In the genomic region with DNA sequence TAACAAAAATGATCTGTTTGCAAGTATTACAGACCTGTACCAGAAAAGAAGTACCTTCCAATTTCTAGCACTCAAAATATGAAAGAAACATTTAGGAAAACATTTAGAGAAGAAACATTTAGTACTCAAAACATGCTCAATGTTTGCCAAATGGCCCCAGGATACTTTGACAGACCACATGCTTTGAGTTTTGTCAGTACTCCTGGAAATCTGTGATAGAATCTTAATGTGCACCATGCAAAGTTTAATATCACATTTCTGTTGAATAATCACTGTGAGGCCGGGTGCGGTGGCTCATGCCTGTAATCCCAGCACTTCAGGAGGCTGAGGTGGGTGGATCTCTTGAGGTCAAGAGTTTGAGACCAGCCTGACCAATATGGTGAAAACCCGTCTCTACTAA, we compare ENCODE assay signal across 24 cellular contexts. TPM values are rescaled to one million over a fixed set of nuclear protein-coding genes. Genes with fewer than 3 reads are reported as not detected.
DNase-seq lines count a peak whose midpoint lies in the region; ATAC-seq and TF ChIP-seq lines count a peak whose summit lies in the region.
"Had no signal": no experiment of that assay in that cellular context is flagged by ENCODE, and none has a peak within 500 bp of the region (broad histone marks: within the 10 kb centered on the region; RNA-seq: fewer than 3 reads in every experiment).

No MANE protein-coding gene starts in this region.

- no peak overlapping the region for H3K56ac ChIP-seq in H9 (ENCODE audit: insufficient read length, low read depth, low read length)

- H3K23ac ChIP-seq in H9 (ENCODE audit: insufficient read length, low read depth, low read length), result no peak overlapping the region

- no peak overlapping the region for H3K4me3 ChIP-seq in CD4-positive, CD25-positive, alpha-beta regulatory T cell (ENCODE audit: low read depth, low read length)
- H3K4me3 ChIP-seq in adipocyte (ENCODE audit: low read length) (no peak overlapping the region), fibroblast of villous mesenchyme (ENCODE audit: low read depth, low read length) (no peak overlapping the region)
- H3K4me3 ChIP-seq: A549; BLaER1 treated with 17β-estradiol and CSF1 and Interleukin-3, amounts not matched to agents 10 nM and 100 nM; GM12878 had no signal

- peak overlapping the region in 2 of 3 donors; percentile 61 to 71 for H3K27ac Mint-ChIP-seq in CD4-positive, CD25-positive, alpha-beta regulatory T cell
- H3K27ac Mint-ChIP-seq in H9, result no peak overlapping the region
- H3K27ac Mint-ChIP-seq: CD14-positive monocyte; CD4-positive, alpha-beta memory T cell had no signal

- no peaks in the 10 kb centered on the region for H3K36me3 Mint-ChIP-seq in CD4-positive, CD25-positive, alpha-beta regulatory T cell
- H3K36me3 Mint-ChIP-seq in H9 (ENCODE audit: insufficient read depth in 1 of 3, low read depth in 3 of 3), result no peaks in the 10 kb centered on the region
- H3K36me3 Mint-ChIP-seq: CD4-positive, alpha-beta memory T cell had no signal

- no peaks in the 10 kb centered on the region for H3K9me3 Mint-ChIP-seq in CD4-positive, CD25-positive, alpha-beta regulatory T cell
- peaks cover 2 to 3% of the 10 kb centered on the region in 2 experiments; a peak in 1 of 5 replicates for H3K9me3 Mint-ChIP-seq in H9
- H3K9me3 Mint-ChIP-seq: CD4-positive, alpha-beta memory T cell had no signal

- peaks cover 8% of the 10 kb centered on the region for H3K4me1 ChIP-seq in CD4-positive, CD25-positive, alpha-beta regulatory T cell (ENCODE audit: control insufficient read depth, insufficient read depth, low read length, poor library complexity, severe bottlenecking)
- H3K4me1 ChIP-seq in adipocyte (ENCODE audit: control insufficient read depth, insufficient read depth, low read length) (peaks cover 8% of the 10 kb centered on the region), H9 (ENCODE audit: insufficient read depth, low read length) (no peaks in the 10 kb centered on the region)
- H3K4me1 ChIP-seq: BE2C had no signal

- no peak overlapping the region for H2BK120ac ChIP-seq in H9 (ENCODE audit: low read depth, low read length, poor library complexity, severe bottlenecking)

- no peak overlapping the region for H3K27ac ChIP-seq in CD4-positive, CD25-positive, alpha-beta regulatory T cell (ENCODE audit: insufficient read depth, low read length, poor library complexity, severe bottlenecking)
- H3K27ac ChIP-seq in H9 (ENCODE audit: insufficient read length, low read depth, low read length), result no peak overlapping the region
- H3K27ac ChIP-seq: A549; BLaER1 treated with 17β-estradiol and CSF1 and Interleukin-3, amounts not matched to agents 10 nM and 100 nM had no signal

- no peak overlapping the region for H4K5ac ChIP-seq in H9 (ENCODE audit: insufficient read length, low read depth, low read length)

- no peak overlapping the region for H2AK5ac ChIP-seq in H9 (ENCODE audit: insufficient read length, low read length)

- TF ChIP-seq CTCF in fibroblast of villous mesenchyme (IDR thresholded peaks at IDR 0.05; ENCODE audit: insufficient read depth, low read depth, low read length), result no peak
- no peak for TF ChIP-seq CTCF in H9 (conservative IDR thresholded peaks at IDR 0.05)

- H3K9ac ChIP-seq in adipocyte (ENCODE audit: low read length), result no peak overlapping the region
- no peak overlapping the region for H3K9ac ChIP-seq in H9 (ENCODE audit: extremely low read depth, insufficient read length, low read length)
- H3K9ac ChIP-seq: BLaER1 treated with 17β-estradiol and CSF1 and Interleukin-3, amounts not matched to agents 10 nM and 100 nM had no signal

- no peak overlapping the region for H3K4me3 Mint-ChIP-seq in CD4-positive, CD25-positive, alpha-beta regulatory T cell
- no peak overlapping the region for H3K4me3 Mint-ChIP-seq in H9
- H3K4me3 Mint-ChIP-seq: CD14-positive monocyte; CD4-positive, alpha-beta memory T cell had no signal

- H2BK12ac ChIP-seq in H9 (ENCODE audit: insufficient read length, low read depth, low read length), result no peak overlapping the region

- no peak for DNase-seq in CD4-positive, CD25-positive, alpha-beta regulatory T cell
- peak; percentile 31 for DNase-seq in M059J (ENCODE audit: low read depth)
- DNase-seq in adipocyte (ENCODE audit: low read depth), result peak; percentile 77
- DNase-seq in fibroblast of villous mesenchyme (ENCODE audit: low read depth), result peak; percentile 64
- no peak for DNase-seq in H9
- DNase-seq in DMS153 (lab: John Stamatoyannopoulos, UW), result no peak
- no peak for DNase-seq in left ventricle myocardium superior
- no peak for DNase-seq in activated CD4-positive, alpha-beta T cell treated with anti-CD3 and anti-CD28 coated beads, Interleukin-2, amount 50 U/mL, for 1 hour
- DNase-seq: 8988T; ACHN; AML-193; BE2C; Calu3; CD4-positive, alpha-beta memory T cell; COR-L47; DND-41; EL; GDM1; GOT3; HCEC 1CT had no signal

- H3K14ac ChIP-seq in H9 (ENCODE audit: insufficient read depth, low read length), result no peak overlapping the region

- H3K27me3 Mint-ChIP-seq in CD4-positive, CD25-positive, alpha-beta regulatory T cell, result peaks cover 7% of the 10 kb centered on the region
- no peaks in the 10 kb centered on the region for H3K27me3 Mint-ChIP-seq in H9 (ENCODE audit: low read depth)

- WGBS in H9 (ENCODE audit: extremely low coverage, insufficient read length, low lambda C conversion rate), result no CpG with 5 or more reads among the region's 3 CpGs

- H3K23me2 ChIP-seq in H9 (ENCODE audit: insufficient read length, low read depth, low read length, poor library complexity, severe bottlenecking), result no peaks in the 10 kb centered on the region

- H4K8ac ChIP-seq in H9 (replicated peaks; ENCODE audit: insufficient read length, low read depth, low read length), result no peak overlapping the region

- ATAC-seq in CD4-positive, CD25-positive, alpha-beta regulatory T cell (ENCODE audit: low read depth in 2 of 2), result no peak
- ATAC-seq in left ventricle myocardium superior, result no peak
- ATAC-seq: A549, GM12878 had no signal

- no peaks in the 10 kb centered on the region for H4K20me1 ChIP-seq in H9 (ENCODE audit: control insufficient read depth, insufficient read depth, insufficient read length)
- H4K20me1 ChIP-seq: BLaER1 treated with 17β-estradiol and CSF1 and Interleukin-3, amounts not matched to agents 10 nM and 100 nM had no signal

- H2AFZ ChIP-seq in H9 (ENCODE audit: low read length), result no peak overlapping the region

- no peaks in the 10 kb centered on the region for H3K27me3 ChIP-seq in CD4-positive, CD25-positive, alpha-beta regulatory T cell (ENCODE audit: control insufficient read depth, insufficient read depth, low read length)
- H3K27me3 ChIP-seq in adipocyte (replicated peaks; ENCODE audit: control insufficient read depth, insufficient read depth, low read length), result no peaks in the 10 kb centered on the region
- no peaks in the 10 kb centered on the region for H3K27me3 ChIP-seq in H9 (ENCODE audit: insufficient read depth, low read length)
- H3K27me3 ChIP-seq: BE2C; BLaER1 treated with 17β-estradiol and CSF1 and Interleukin-3, amounts not matched to agents 10 nM and 100 nM had no signal

- no peak overlapping the region for H2BK15ac ChIP-seq in H9 (ENCODE audit: low read depth, low read length)

- H3K18ac ChIP-seq in H9 (ENCODE audit: insufficient read length, low read depth, low read length), result no peak overlapping the region

- H3K4me2 ChIP-seq in H9 (ENCODE audit: insufficient read depth, insufficient read length, low read length), result no peak overlapping the region
- H3K4me2 ChIP-seq: A549; BLaER1 treated with 17β-estradiol and CSF1 and Interleukin-3, amounts not matched to agents 10 nM and 100 nM had no signal

- H4K91ac ChIP-seq in H9 (ENCODE audit: insufficient read length, low read depth, low read length), result no peak overlapping the region

- H3K79me1 ChIP-seq in H9 (ENCODE audit: insufficient read depth, low read depth, low read length, poor library complexity, severe bottlenecking), result no peaks in the 10 kb centered on the region

- H3K9me3 ChIP-seq in CD4-positive, CD25-positive, alpha-beta regulatory T cell (ENCODE audit: control insufficient read depth in 2 of 2, low read length in 2 of 2), result no peaks in the 10 kb centered on the region
- H3K9me3 ChIP-seq in adipocyte (ENCODE audit: control insufficient read depth, low read length) (no peaks in the 10 kb centered on the region), H9 (ENCODE audit: control insufficient read depth, low read depth, low read length) (no peaks in the 10 kb centered on the region)
- H3K9me3 ChIP-seq: A549, BE2C had no signal

- H3K4ac ChIP-seq in H9 (ENCODE audit: low read depth, low read length), result no peak overlapping the region

- no peaks in the 10 kb centered on the region for H3K79me2 ChIP-seq in H9 (ENCODE audit: insufficient read depth, low read length)

- peaks cover 8 to 32% (median 22%) of the 10 kb centered on the region in 4 donors for H3K4me1 Mint-ChIP-seq in CD4-positive, CD25-positive, alpha-beta regulatory T cell
- peaks cover 0 to 3% of the 10 kb centered on the region in 2 experiments; a peak in 1 of 4 replicates for H3K4me1 Mint-ChIP-seq in H9

- no peak overlapping the region for H2BK5ac ChIP-seq in H9 (ENCODE audit: insufficient read length, low read length)

- H3K36me3 ChIP-seq in CD4-positive, CD25-positive, alpha-beta regulatory T cell (ENCODE audit: control insufficient read depth, insufficient read depth, low read length), result no peaks in the 10 kb centered on the region
- H3K36me3 ChIP-seq in adipocyte (ENCODE audit: control insufficient read depth, insufficient read depth, low read length, severe bottlenecking), result no peaks in the 10 kb centered on the region
- H3K36me3 ChIP-seq: BE2C; BLaER1 treated with 17β-estradiol and CSF1 and Interleukin-3, amounts not matched to agents 10 nM and 100 nM had no signal

- H2BK20ac ChIP-seq in H9 (ENCODE audit: low read depth, low read length, poor library complexity, severe bottlenecking), result no peak overlapping the region

- intact Hi-C loops in left ventricle myocardium superior (cut with micrococcal nuclease), result no loop called here

- H3T11ph ChIP-seq in H9 (ENCODE audit: low read length), result no peak overlapping the region

RNA-seq across cellular contexts. Expression of a gene that starts 8.5 kb away (rescaled TPM):
- 157 TPM for total RNA-seq in CD4-positive, CD25-positive, alpha-beta regulatory T cell
- 10 to 100 TPM; 43.3 to 49.5 (median 47.5) TPM for polyA plus RNA-seq in CD4-positive, CD25-positive, alpha-beta regulatory T cell
- 17.4 and 40.2 TPM in 2 replicates for total RNA-seq in M059J (2014; rRNA removed; shearing (Covaris generic))
- 39.0 and 59.2 TPM in 2 replicates for total RNA-seq in fibroblast of villous mesenchyme
- total RNA-seq in H9 (2021), result 43.1 and 43.5 TPM in 2 replicates
- total RNA-seq in left ventricle myocardium superior, result 24.5 TPM

RNA-seq across cellular contexts. Expression of a gene that starts 45.8 kb away (rescaled TPM):
- total RNA-seq in CD4-positive, CD25-positive, alpha-beta regulatory T cell, result 145 TPM
- polyA plus RNA-seq in CD4-positive, CD25-positive, alpha-beta regulatory T cell, result 100 to 1,000 TPM; 106 to 235 (median 181) TPM
- total RNA-seq in M059J (2014; rRNA removed; shearing (Covaris generic)), result 186 and 260 TPM in 2 replicates
- total RNA-seq in fibroblast of villous mesenchyme (57.7 and 117 TPM in 2 replicates), H9 (2021) (334 and 343 TPM in 2 replicates), left ventricle myocardium superior (119 TPM)

Comparison
In these comparisons a context has a peak if more than half of its experiments do, and no peak if none do; other contexts are left out.
1. DNase-seq: peak in M059J (single experiment), adipocyte (single experiment) and fibroblast of villous mesenchyme (single experiment); none in CD4-positive, CD25-positive, alpha-beta regulatory T cell (0 of 3), H9 (single experiment), DMS153 (single experiment), left ventricle myocardium superior (single experiment) and activated CD4-positive, alpha-beta T cell treated with anti-CD3 and anti-CD28 coated beads, Interleukin-2, amount 50 U/mL, for 1 hour (single experiment).
2. H3K27ac Mint-ChIP-seq: peak in CD4-positive, CD25-positive, alpha-beta regulatory T cell (2 of 3); none in H9 (0 of 3).